Comparison of ENCODE assay signal across 8 cellular contexts in the genomic region with DNA sequence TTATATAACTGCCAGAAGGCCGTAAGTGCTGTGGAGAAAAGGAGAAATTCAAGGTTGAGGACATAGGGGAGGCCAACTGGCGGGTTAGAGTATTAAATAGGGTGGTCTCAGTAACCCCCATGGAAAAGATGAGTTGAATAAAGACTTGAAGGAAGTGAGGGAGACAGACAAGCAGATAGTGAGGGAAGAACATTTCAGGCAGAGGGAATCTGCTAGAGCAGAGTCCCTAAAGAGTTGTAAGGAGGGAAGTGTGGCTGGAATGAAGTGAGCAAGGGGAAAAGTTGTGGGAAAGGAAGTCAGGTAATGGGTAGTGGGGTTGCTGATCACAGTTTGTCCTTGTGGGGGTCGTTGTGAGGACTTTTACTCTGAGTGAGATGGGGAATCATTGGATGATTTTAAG. TPM values are rescaled to one million over a fixed set of nuclear protein-coding genes. Genes with fewer than 3 reads are reported as not detected.
DNase-seq lines count a peak whose midpoint lies in the region; ATAC-seq and TF ChIP-seq lines count a peak whose summit lies in the region.
"Had no signal": no experiment of that assay in that cellular context is flagged by ENCODE, and none has a peak within 500 bp of the region (broad histone marks: within the 10 kb centered on the region; RNA-seq: fewer than 3 reads in every experiment).

No MANE protein-coding gene starts in this region.

- H3K4me3 Mint-ChIP-seq in neural progenitor cell = peak overlapping the region; percentile 99

- in situ Hi-C loops in brain microvascular endothelial cell (cut with HindIII; ENCODE audit: low pct_ligation_motif_present, low sequenced_read_pairs) (no loop called here), G401 (cut with HindIII; ENCODE audit: low sequenced_read_pairs) (no loop called here)

- H3K4me1 ChIP-seq in DOHH2 (ENCODE audit: control insufficient read depth, low read length) (peaks cover 32% of the 10 kb centered on the region), neural progenitor cell (peaks cover 23% of the 10 kb centered on the region)

- peaks cover 53% of the 10 kb centered on the region for H3K36me3 ChIP-seq in DOHH2 (ENCODE audit: control insufficient read depth, low read length)
- H3K36me3 ChIP-seq in brain microvascular endothelial cell (replicated peaks) = no peaks in the 10 kb centered on the region
- no peaks in the 10 kb centered on the region for H3K36me3 ChIP-seq in neural progenitor cell

- H3K36me3 Mint-ChIP-seq in neural progenitor cell = peaks cover 21% of the 10 kb centered on the region

- H3K27ac ChIP-seq in DOHH2 (ENCODE audit: low read depth, low read length) (peak overlapping the region; percentile 86), brain microvascular endothelial cell (peak overlapping the region; percentile 73), neural progenitor cell (no peak overlapping the region)

- H3F3A ChIP-seq in DOHH2 (ENCODE audit: control insufficient read depth, insufficient read depth) (peaks cover 10% of the 10 kb centered on the region), neural progenitor cell (ENCODE audit: low read depth) (peaks cover 13% of the 10 kb centered on the region)

- H2AFZ ChIP-seq in neural progenitor cell (replicated peaks) = no peak overlapping the region

- H3K27me3 Mint-ChIP-seq in neural progenitor cell (ENCODE audit: insufficient read depth, low read depth) = peaks cover 5% of the 10 kb centered on the region

- H3K27me3 ChIP-seq in DOHH2 (ENCODE audit: control insufficient read depth, low read length) (no peaks in the 10 kb centered on the region), brain microvascular endothelial cell (replicated peaks) (no peaks in the 10 kb centered on the region), neural progenitor cell (no peaks in the 10 kb centered on the region)

- peak overlapping the region; percentile 74 for H3K4me3 ChIP-seq in DOHH2 (ENCODE audit: low read length)
- peak overlapping the region; percentile 97 for H3K4me3 ChIP-seq in LNCaP clone FGC (ENCODE audit: low read depth, low read length)
- peak overlapping the region; percentile 97 for H3K4me3 ChIP-seq in brain microvascular endothelial cell (ENCODE audit: low read depth, low read length)
- H3K4me3 ChIP-seq in neural progenitor cell = peak overlapping the region; percentile 73

- H3K4me2 ChIP-seq in DOHH2 (ENCODE audit: low read length) = peak overlapping the region; percentile 85
- H3K4me2 ChIP-seq in neural progenitor cell = peak overlapping the region; percentile 90

- DNase-seq in LNCaP clone FGC (ENCODE audit: low read depth) = no peak
- no peak for DNase-seq in brain microvascular endothelial cell
- DNase-seq in neural progenitor cell (ENCODE audit: low spot score) = no peak
- no peak for DNase-seq in G401 (ENCODE audit: low spot score)
- no peak for DNase-seq in NCI-H524 (lab: John Stamatoyannopoulos, UW)
- DNase-seq: SHP77 had no signal

- ATAC-seq in GM21619 (IDR thresholded peaks at IDR 0.05; ENCODE audit: unreplicated experiment) = no peak

- H3K27ac Mint-ChIP-seq in neural progenitor cell = peak overlapping the region; percentile 2

- no peaks in the 10 kb centered on the region for H3K9me3 ChIP-seq in DOHH2 (ENCODE audit: control insufficient read depth, insufficient read depth, low read length)
- H3K9me3 ChIP-seq in neural progenitor cell (ENCODE audit: low read depth) = no peaks in the 10 kb centered on the region

- H4K20me1 ChIP-seq in DOHH2 (ENCODE audit: control insufficient read depth, insufficient read depth, low read depth, low read length) (peaks cover 22% of the 10 kb centered on the region; the same call in 1 of the 2 replicates), neural progenitor cell (ENCODE audit: low read depth) (peaks cover 54% of the 10 kb centered on the region)

- TF ChIP-seq CTCF in DOHH2 (IDR thresholded peaks at IDR 0.05; ENCODE audit: low read depth, low read length, poor library complexity, severe bottlenecking) (no peak), LNCaP clone FGC (IDR thresholded peaks at IDR 0.05; ENCODE audit: control insufficient read depth, extremely low read depth, insufficient read depth) (no peak), brain microvascular endothelial cell (IDR thresholded peaks at IDR 0.05; ENCODE audit: low read depth, low read length, missing control alignments) (no peak), neural progenitor cell (IDR thresholded peaks at IDR 0.05) (no peak)

- H3K79me2 ChIP-seq in DOHH2 (ENCODE audit: control insufficient read depth, low read length) = peaks cover 63% of the 10 kb centered on the region
- H3K79me2 ChIP-seq in neural progenitor cell (ENCODE audit: low read depth) = peaks cover 62% of the 10 kb centered on the region

- no peaks in the 10 kb centered on the region for H3K9me2 ChIP-seq in DOHH2 (replicated peaks; ENCODE audit: control insufficient read depth, low read length)

- H3K9ac ChIP-seq in neural progenitor cell = peak overlapping the region; percentile 64

- H3K4me1 Mint-ChIP-seq in neural progenitor cell = peaks cover 38% of the 10 kb centered on the region

- no peaks in the 10 kb centered on the region for H3K9me3 Mint-ChIP-seq in neural progenitor cell

RNA-seq across cellular contexts. Expression of gene KIFC1, which starts 1.4 kb away (rescaled TPM):
- total RNA-seq in neural progenitor cell (ENCODE audit: low replicate concordance) = 93.9 and 179 TPM in 2 replicates
- total RNA-seq in G401 (2014; rRNA removed; shearing (Covaris generic)) = 98.5 and 123 TPM in 2 replicates

RNA-seq across cellular contexts. Expression of gene PHF1, which starts 17.8 kb away (rescaled TPM):
- total RNA-seq in neural progenitor cell (ENCODE audit: low replicate concordance) = 25.6 and 55.8 TPM in 2 replicates
- total RNA-seq in G401 (2014; rRNA removed; shearing (Covaris generic)) = 26.0 and 38.0 TPM in 2 replicates

RNA-seq across cellular contexts. Expression of gene CUTA, which starts 24.9 kb away (rescaled TPM):
- total RNA-seq in neural progenitor cell (ENCODE audit: low replicate concordance) = 118 and 186 TPM in 2 replicates
- total RNA-seq in G401 (2014; rRNA removed; shearing (Covaris generic)) = 304 and 376 TPM in 2 replicates

RNA-seq across cellular contexts. Expression of gene SYNGAP1, which starts 26.9 kb away (rescaled TPM):
- total RNA-seq in neural progenitor cell (ENCODE audit: low replicate concordance) = 14.1 and 29.7 TPM in 2 replicates
- total RNA-seq in G401 (2014; rRNA removed; shearing (Covaris generic)) = 4.0 and 7.4 TPM in 2 replicates
